ENCODE assay signal across 27 cellular contexts in genomic region chr15:46452297-46452820, GRCh38.
"Had no signal": no experiment of that assay in that cellular context is flagged by ENCODE, and none has a peak within 500 bp of the region (broad histone marks: within the 10 kb centered on the region; RNA-seq: fewer than 3 reads in every experiment).

No MANE protein-coding gene starts in this region.

- ATAC-seq: stimulated activated effector memory CD8-positive, alpha-beta T cell treated with anti-CD3 and anti-CD28 coated beads, Interleukin-12 subunit alpha, Interleukin-12 subunit beta, amount 100 ng/mL, for 72 hours; stimulated activated memory B cell treated with anti-CD40 and anti-IgM and Interleukin-4, amounts not matched to agents 10 μg/mL and 1 μg/mL and 100 μg/mL, for 72 hours; stimulated activated naive B cell treated with anti-CD40 and anti-IgM and Interleukin-4, amounts not matched to agents 10 μg/mL and 1 μg/mL and 100 μg/mL, for 72 hours; stimulated activated naive CD8-positive, alpha-beta T cell treated with anti-CD3 and anti-CD28 coated beads, Interleukin-15, amount 100 ng/mL, for 72 hours; stimulated activated naive CD8-positive, alpha-beta T cell treated with anti-CD3 and anti-CD28 coated beads, Interleukin-15, Interleukin-2, amounts not matched to agents 100 U/mL and 50 U/mL, for 24 hours; upper lobe of right lung had no signal

- H3K36me3 ChIP-seq: stomach, suprapubic skin, thoracic aorta, thyroid gland, tibial artery, tibial nerve, transverse colon, upper lobe of left lung, upper lobe of right lung, uterus, vagina had no signal

- H3K4me1 ChIP-seq: stomach, suprapubic skin, testis, thyroid gland, tibial artery, tibial nerve, transverse colon, upper lobe of left lung, upper lobe of right lung, uterus, vagina had no signal

- H3K27ac ChIP-seq: stomach, suprapubic skin, testis, thoracic aorta, thyroid gland, tibial artery, tibial nerve, transverse colon, upper lobe of left lung, upper lobe of right lung, uterus, vagina had no signal

- H3K9me3 ChIP-seq: stomach, suprapubic skin, testis, thoracic aorta, thyroid gland, tibial artery, tibial nerve, transverse colon, upper lobe of left lung, upper lobe of right lung, uterus, vagina had no signal

- FAIRE-seq: urothelium cell line had no signal

- DNase-seq: stimulated activated CD4-positive, alpha-beta T cell treated with anti-CD3 and anti-CD28 coated beads, Interleukin-2, amount 100 ng/mL, for 48 hours; stimulated activated CD4-positive, alpha-beta T cell treated with anti-CD3 and anti-CD28 coated beads, Interleukin-4, amount 100 ng/mL, for 1 hour; stimulated activated CD4-positive, alpha-beta T cell treated with anti-CD3 and anti-CD28 coated beads, Interleukin-4, amount 100 ng/mL, for 24 hours; stimulated activated CD4-positive, alpha-beta T cell treated with anti-CD3 and anti-CD28 coated beads, Interleukin-4, amount 100 ng/mL, for 4 hours; stimulated activated CD8-positive, alpha-beta memory T cell treated with anti-CD3 and anti-CD28 coated beads, Interleukin-4, amount 100 ng/mL, for 48 hours; stimulated activated naive B cell treated with anti-CD40 and anti-IgM and Interleukin-4, amounts not matched to agents 10 μg/mL and 1 μg/mL and 100 μg/mL, for 72 hours; stimulated activated naive CD4-positive, alpha-beta T cell; stimulated activated naive CD4-positive, alpha-beta T cell treated with Interleukin-2 at 50 U/mL for 16 hours; stimulated activated naive CD8-positive, alpha-beta T cell treated with anti-CD3 and anti-CD28 coated beads, Interleukin-15, amount 100 ng/mL, for 72 hours; stimulated activated naive CD8-positive, alpha-beta T cell treated with anti-CD3 and anti-CD28 coated beads, Interleukin-15, Interleukin-2, amounts not matched to agents 100 U/mL and 50 U/mL, for 24 hours; stomach; substantia nigra; testis; thyroid gland; tibial artery; transverse colon; trophoblast cell; upper lobe of left lung; upper lobe of right lung; uterus had no signal

- H3K4me3 ChIP-seq: stomach, suprapubic skin, testis, thoracic aorta, thyroid gland, tibial artery, tibial nerve, transverse colon, upper lobe of left lung, upper lobe of right lung, uterus, vagina had no signal

- H3K27me3 ChIP-seq: stomach, suprapubic skin, testis, thyroid gland, tibial artery, tibial nerve, transverse colon, upper lobe of left lung, upper lobe of right lung, uterus, vagina had no signal
